In the genomic region with DNA sequence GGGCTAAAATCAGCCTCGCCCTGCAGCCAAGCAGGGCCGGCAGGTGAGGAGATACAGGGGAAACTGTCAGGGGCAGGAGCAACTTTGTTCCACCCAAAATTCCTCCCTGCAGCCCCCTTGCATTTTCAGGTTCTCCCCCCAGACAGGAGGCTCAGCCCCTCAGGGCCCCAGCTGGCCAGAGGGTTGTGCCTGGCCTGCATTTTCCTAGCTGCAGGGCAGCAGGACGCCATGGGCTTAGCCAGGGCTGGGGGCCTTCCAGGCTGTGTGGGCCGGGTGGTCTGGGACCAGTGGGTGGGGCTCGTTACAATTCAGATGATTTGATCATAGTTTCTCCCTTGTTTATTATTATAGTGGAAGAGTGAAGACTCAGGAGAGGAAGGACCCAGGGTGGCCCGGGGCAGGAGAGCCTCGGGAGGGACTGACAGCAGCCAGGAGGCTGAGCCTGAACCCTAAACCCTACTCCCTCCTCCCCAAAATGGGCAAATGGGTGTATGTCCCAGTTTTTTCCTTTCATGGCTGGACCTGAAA, we compare ENCODE assay signal across 17 cellular contexts. TPM values are rescaled to one million over a fixed set of nuclear protein-coding genes. Genes with fewer than 3 reads are reported as not detected.
DNase-seq lines count a peak whose midpoint lies in the region; ATAC-seq and TF ChIP-seq lines count a peak whose summit lies in the region.
"Had no signal": no experiment of that assay in that cellular context is flagged by ENCODE, and none has a peak within 500 bp of the region (broad histone marks: within the 10 kb centered on the region; RNA-seq: fewer than 3 reads in every experiment).

No MANE protein-coding gene starts in this region.

- 46% methylated on average over 7 of the region's 7 CpGs for WGBS in heart right ventricle, 2 donors
- 48 to 67% methylated on average over 5 to 7 of the region's 7 CpGs for WGBS in esophagus squamous epithelium, 2 donors
- no CpG with 5 or more reads among the region's 7 CpGs for WGBS in trophoblast cell (ENCODE audit: extremely low coverage, insufficient coverage, insufficient read length)
- 55% methylated on average over 7 of the region's 7 CpGs; no CpG with 5 or more reads in 1 of the 2 donors for WGBS in transverse colon (ENCODE audit: low coverage in 1 of 2), 2 donors

- H3K4ac ChIP-seq in trophoblast cell (ENCODE audit: low read depth, low read length): peak overlapping the region; percentile 75

- peak overlapping the region; percentile 92 for H2BK5ac ChIP-seq in trophoblast cell (ENCODE audit: low read depth, low read length, poor library complexity)

- H3K36me3 ChIP-seq in heart right ventricle: no peaks in the 10 kb centered on the region
- H3K36me3 ChIP-seq in esophagus squamous epithelium: no peaks in the 10 kb centered on the region
- no peaks in the 10 kb centered on the region for H3K36me3 ChIP-seq in trophoblast cell (ENCODE audit: control insufficient read depth in 1 of 2, insufficient read depth in 2 of 2, low read length in 2 of 2)
- H3K36me3 ChIP-seq in transverse colon: no peaks in the 10 kb centered on the region
- H3K36me3 ChIP-seq: BLaER1 had no signal

- no peak for TF ChIP-seq EP300 in transverse colon (IDR thresholded peaks at IDR 0.05; ENCODE audit: low read depth)

- peak overlapping the region; percentile 11 for H3K4me2 ChIP-seq in trophoblast cell (ENCODE audit: low read length)
- H3K4me2 ChIP-seq: BLaER1 had no signal

- peaks cover 44% of the 10 kb centered on the region for H3K79me1 ChIP-seq in trophoblast cell (ENCODE audit: low read length)

- DNase-seq in heart right ventricle: no peak
- no peak for DNase-seq in Right ventricle myocardium superior
- DNase-seq in esophagus squamous epithelium (lab: John Stamatoyannopoulos, UW): no peak
- DNase-seq in trophoblast cell: no peak
- DNase-seq in transverse colon: no peak
- no peak for DNase-seq in COLO668 (lab: John Stamatoyannopoulos, UW; ENCODE audit: unreplicated experiment)
- no peak for DNase-seq in NCI-H69 (lab: John Stamatoyannopoulos, UW)
- no peak for DNase-seq in amniotic stem cell (lab: John Stamatoyannopoulos, UW)
- DNase-seq: HCEC 1CT; hypothalamus; naive thymus-derived CD8-positive, alpha-beta T cell; NCI-H510A; posterior cingulate gyrus; stimulated activated CD4-positive, alpha-beta T cell treated with anti-CD3 and anti-CD28 coated beads, Interleukin-2, amount 100 ng/mL, for 24 hours; SW 1271 had no signal

- ATAC-seq in heart right ventricle (no peak), Right ventricle myocardium superior (ENCODE audit: poor library complexity) (no peak)
- ATAC-seq: body of pancreas; naive thymus-derived CD8-positive, alpha-beta T cell had no signal

- H2BK120ac ChIP-seq in trophoblast cell (ENCODE audit: insufficient read depth, low read length, poor library complexity): peak overlapping the region; percentile 98

- H4K12ac ChIP-seq in trophoblast cell (ENCODE audit: low read depth, low read length): peak overlapping the region; percentile 22

- H3K9me3 ChIP-seq in heart right ventricle: no peaks in the 10 kb centered on the region
- H3K9me3 ChIP-seq in esophagus squamous epithelium: no peaks in the 10 kb centered on the region
- no peaks in the 10 kb centered on the region for H3K9me3 ChIP-seq in trophoblast cell (ENCODE audit: insufficient read depth, low read depth, low read length)
- H3K9me3 ChIP-seq in transverse colon: no peaks in the 10 kb centered on the region
- H3K9me3 ChIP-seq: BLaER1, body of pancreas had no signal

- H3K9ac ChIP-seq in trophoblast cell (ENCODE audit: low read length): peak overlapping the region; percentile 65
- H3K9ac ChIP-seq: BLaER1 had no signal

- H2AFZ ChIP-seq in trophoblast cell (ENCODE audit: insufficient read depth, low read length, poor library complexity): peak overlapping the region; percentile 74

- peak overlapping the region; percentile 49 for H4K8ac ChIP-seq in trophoblast cell (ENCODE audit: low read depth, low read length)

- peak overlapping the region; percentile 87 for H2AK5ac ChIP-seq in trophoblast cell (ENCODE audit: low read length)

- peaks cover 6% of the 10 kb centered on the region for H3K79me2 ChIP-seq in trophoblast cell (ENCODE audit: control insufficient read depth, insufficient read depth, low read length, poor library complexity)

- H3K18ac ChIP-seq in trophoblast cell (ENCODE audit: low read length): peak overlapping the region; percentile 84

- H3K14ac ChIP-seq in trophoblast cell (ENCODE audit: low read length): peak overlapping the region; percentile 91

- H3K4me1 ChIP-seq in heart right ventricle (peaks cover 11 to 79% (median 65%) of the 10 kb centered on the region in 9 donors), esophagus squamous epithelium (peaks cover 34 to 90% (median 45%) of the 10 kb centered on the region in 3 donors), trophoblast cell (ENCODE audit: control insufficient read depth in 1 of 2, insufficient read depth in 2 of 2, low read length in 2 of 2) (peaks cover 21 to 34% of the 10 kb centered on the region in 2 experiments), transverse colon (peaks cover 53 to 89% (median 66%) of the 10 kb centered on the region in 4 donors)
- H3K4me1 ChIP-seq: BLaER1 had no signal

- H3K27ac ChIP-seq in heart right ventricle: peak overlapping the region in 8 of 10 donors; percentile 1 to 89 (median 62)
- H3K27ac ChIP-seq in esophagus squamous epithelium: peak overlapping the region; percentile 51 to 97 (median 90)
- peak overlapping the region; percentile 84 for H3K27ac ChIP-seq in trophoblast cell (ENCODE audit: low read depth, low read length)
- peak overlapping the region; percentile 83 to 85 (median 84) for H3K27ac ChIP-seq in transverse colon
- H3K27ac ChIP-seq: BLaER1, body of pancreas had no signal

- H3K23ac ChIP-seq in trophoblast cell (ENCODE audit: low read length): no peak overlapping the region

- H3K27me3 ChIP-seq in heart right ventricle: no peaks in the 10 kb centered on the region
- no peaks in the 10 kb centered on the region for H3K27me3 ChIP-seq in esophagus squamous epithelium
- H3K27me3 ChIP-seq in trophoblast cell (ENCODE audit: insufficient read depth, low read length): no peaks in the 10 kb centered on the region
- no peaks in the 10 kb centered on the region for H3K27me3 ChIP-seq in transverse colon
- H3K27me3 ChIP-seq: BLaER1, body of pancreas had no signal

- H4K91ac ChIP-seq in trophoblast cell (ENCODE audit: low read depth, low read length): peak overlapping the region; percentile 95

- H3K4me3 ChIP-seq in heart right ventricle (no peak overlapping the region), esophagus squamous epithelium (no peak overlapping the region), trophoblast cell (ENCODE audit: low read depth, low read length) (no peak overlapping the region), transverse colon (no peak overlapping the region)
- H3K4me3 ChIP-seq: BLaER1, body of pancreas had no signal

- in situ Hi-C loops in transverse colon (cut with MboI; ENCODE audit: low pct_ligation_motif_present in 1 of 4, low pct_unique_long_range_greater_than_20kb in 1 of 4, low sequenced_read_pairs in 3 of 4): no loop called here

- TF ChIP-seq CTCF in heart right ventricle (IDR thresholded peaks at IDR 0.05): no peak
- no peak for TF ChIP-seq CTCF in esophagus squamous epithelium (IDR thresholded peaks at IDR 0.05)
- no peak for TF ChIP-seq CTCF in transverse colon (IDR thresholded peaks at IDR 0.05)

- intact Hi-C loops in heart right ventricle (cut with DNase I): loop anchor here in 4 of 10 donors (5.0 to 10.0 kb wide), 4 partner anchors 36 to 109 kb away; no protein-coding TSS in a partner anchor
- intact Hi-C loops in Right ventricle myocardium superior (cut with DNase I): loop anchor here (5.0 kb wide), 1 partner anchor 36 kb away; no protein-coding TSS in a partner anchor
- intact Hi-C loops in esophagus squamous epithelium (cut with DNase I): no loop called here
- intact Hi-C loops in transverse colon (cut with DNase I; ENCODE audit: low total_unique reads): no loop called here

- H2BK12ac ChIP-seq in trophoblast cell (ENCODE audit: low read length): peak overlapping the region; percentile 86

- TF ChIP-seq POLR2A in esophagus squamous epithelium (IDR thresholded peaks at IDR 0.05): no peak
- no peak for TF ChIP-seq POLR2A in transverse colon (IDR thresholded peaks at IDR 0.05)

RNA-seq across cellular contexts. Expression of gene AHNAK, which starts 40.1 kb away (rescaled TPM):
- 100 to 1,000 TPM; 259 to 447 (median 386) TPM for total RNA-seq in heart right ventricle
- 100 to 1,000 TPM; 101 to 113 TPM for polyA plus RNA-seq in heart right ventricle
- total RNA-seq in Right ventricle myocardium superior: 318 TPM
- 1,000 to 10,000 TPM in 2 of 4 donors, 100 to 1,000 TPM in 2; 695 to 1,250 (median 954) TPM for total RNA-seq in esophagus squamous epithelium
- 191 and 221 TPM in 2 replicates for polyA plus RNA-seq in trophoblast cell (2013)
- total RNA-seq in transverse colon: 1,000 to 10,000 TPM in 1 of 4 donors, 100 to 1,000 TPM in 3; 561 to 1,032 (median 742) TPM
